8 cellular contexts compared by ENCODE assay signal in genomic region chr3:120298996-120299395, GRCh38. TPM values are rescaled to one million over a fixed set of nuclear protein-coding genes. Genes with fewer than 3 reads are reported as not detected.
"Had no signal": no experiment of that assay in that cellular context is flagged by ENCODE, and none has a peak within 500 bp of the region (broad histone marks: within the 10 kb centered on the region; RNA-seq: fewer than 3 reads in every experiment).

No MANE protein-coding gene starts in this region.

- H3K9ac ChIP-seq: GM23248 had no signal

- DNase-seq: GOT3, H7, H9, HCEC 1CT, HFFc6 had no signal

- H2AFZ ChIP-seq: GM23248 had no signal

- H3K27ac ChIP-seq: GM23248 had no signal

- H3K36me3 ChIP-seq: HAP-1 had no signal

- H3K9me3 ChIP-seq: HAP-1 had no signal

- H3K4me1 ChIP-seq: HAP-1 had no signal

- H3K4me3 ChIP-seq: GM23248, GM23338, HAP-1 had no signal

- H3K4me2 ChIP-seq: GM23338 had no signal

RNA-seq across cellular contexts. Expression of gene GPR156, which starts 14.0 kb away (rescaled TPM):
- total RNA-seq: GM23248 had no signal
- polyA plus RNA-seq: GM23248 had no signal
